Comparison of ENCODE assay signal across 6 cellular contexts in genomic region chr1:237293804-237294203, GRCh38.
"Had no signal": no experiment of that assay in that cellular context is flagged by ENCODE, and none has a peak within 500 bp of the region (broad histone marks: within the 10 kb centered on the region; RNA-seq: fewer than 3 reads in every experiment).

No MANE protein-coding gene starts in this region.

- H3K27ac ChIP-seq: HL-60 had no signal

- FAIRE-seq: HepG2, HTR-8/SVneo had no signal

- H3K4me3 Mint-ChIP-seq: IgD-negative memory B cell had no signal

- H3K4me1 Mint-ChIP-seq: IgD-negative memory B cell had no signal

- H3K27ac Mint-ChIP-seq: IgD-negative memory B cell had no signal

- DNase-seq: IMR-90, KBM-7 had no signal

- H3K36me3 Mint-ChIP-seq: IgD-negative memory B cell had no signal

- ATAC-seq: HepG2 had no signal
